Comparison of ENCODE assay signal across 8 cellular contexts in the genomic region with DNA sequence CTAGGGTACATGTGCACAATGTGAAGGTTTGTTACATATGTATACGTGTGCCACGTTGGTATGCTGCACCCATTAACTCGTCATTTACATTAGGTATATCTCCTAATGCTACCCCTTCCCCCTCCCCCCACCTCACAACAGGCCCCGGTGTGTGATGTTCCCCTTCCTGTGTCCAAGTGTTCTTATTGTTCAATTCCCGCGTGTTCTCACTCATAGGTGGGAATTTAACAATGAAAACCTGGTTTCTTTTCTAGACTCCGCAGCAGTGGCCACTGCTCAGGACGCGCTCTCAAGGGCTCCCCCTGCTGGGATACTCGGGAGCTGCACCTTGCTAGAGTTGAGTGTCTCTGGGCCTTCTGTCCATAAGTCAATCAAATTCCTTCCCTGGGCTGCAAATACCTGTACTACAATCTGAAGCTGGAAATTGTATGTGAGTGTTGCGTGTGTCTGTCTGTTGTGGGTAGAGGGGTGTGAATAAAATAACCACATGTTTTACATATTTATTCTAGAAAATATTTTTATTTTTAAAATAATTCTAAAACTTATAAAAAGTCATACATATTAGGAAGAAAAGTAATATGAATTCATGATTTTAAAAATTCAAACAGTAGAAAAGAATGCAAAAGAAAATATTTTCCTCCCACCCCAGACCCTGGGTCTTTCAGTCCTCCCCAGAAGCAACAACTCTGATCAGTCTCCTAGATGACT. TPM values are rescaled to one million over a fixed set of nuclear protein-coding genes. Genes with fewer than 3 reads are reported as not detected.
DNase-seq lines count a peak whose midpoint lies in the region; ATAC-seq and FAIRE-seq lines count a peak whose summit lies in the region.

No MANE protein-coding gene starts in this region.

- intact Hi-C loops in left ventricle myocardium superior (cut with micrococcal nuclease): no loop called here

- H3K9ac ChIP-seq in adipocyte (ENCODE audit: low read length): peak overlapping the region; percentile 58

- H3K9me3 ChIP-seq in adipocyte (ENCODE audit: control insufficient read depth, low read length): no peaks in the 10 kb centered on the region

- in situ Hi-C loops in ACHN (cut with HindIII; ENCODE audit: low pct_ligation_motif_present, low pct_unique_long_range_greater_than_20kb, low sequenced_read_pairs): no loop called here

- ATAC-seq in GM19372 (IDR thresholded peaks at IDR 0.05; ENCODE audit: low read depth, unreplicated experiment) (peak; percentile 54), left ventricle myocardium superior (peak; percentile 89)

- DNase-seq in ACHN (peak; percentile 85), NCI-H128 (lab: John Stamatoyannopoulos, UW; ENCODE audit: unreplicated experiment) (peak; percentile 73), SW480 (ENCODE audit: low spot score) (peak; percentile 87), adipocyte (ENCODE audit: low read depth) (peak; percentile 91), left ventricle myocardium superior (peak; percentile 91), putamen (ENCODE audit: low spot score) (peak; percentile 50), urothelium cell line (ENCODE audit: low spot score) (peak; percentile 91)

- peak overlapping the region; percentile 77 for H3K4me3 ChIP-seq in adipocyte (ENCODE audit: low read length)

- no peaks in the 10 kb centered on the region for H3K36me3 ChIP-seq in adipocyte (ENCODE audit: control insufficient read depth, insufficient read depth, low read length, severe bottlenecking)

- no peaks in the 10 kb centered on the region for H3K27me3 ChIP-seq in adipocyte (replicated peaks; ENCODE audit: control insufficient read depth, insufficient read depth, low read length)

- peaks cover 4% of the 10 kb centered on the region for H3K4me1 ChIP-seq in adipocyte (ENCODE audit: control insufficient read depth, insufficient read depth, low read length)

- no peak for FAIRE-seq in urothelium cell line (lab: Jason Lieb, UNC)

RNA-seq across cellular contexts. Expression of a gene that starts 8.2 kb away (rescaled TPM):
- total RNA-seq in left ventricle myocardium superior: 17.7 TPM

RNA-seq across cellular contexts. Expression of a gene that starts 9.2 kb away (rescaled TPM):
- total RNA-seq in left ventricle myocardium superior: 0.12 TPM

RNA-seq across cellular contexts. Expression of a gene that starts 35.5 kb away (rescaled TPM):
- total RNA-seq in left ventricle myocardium superior: 153 TPM

Comparison
In these comparisons a context has a peak if more than half of its experiments do, and no peak if none do; other contexts are left out.
1. Peak in every context shown above with its lines: DNase-seq, ATAC-seq and H3K4me3 ChIP-seq.